ENCODE assay signal across 9 cellular contexts in the genomic region with DNA sequence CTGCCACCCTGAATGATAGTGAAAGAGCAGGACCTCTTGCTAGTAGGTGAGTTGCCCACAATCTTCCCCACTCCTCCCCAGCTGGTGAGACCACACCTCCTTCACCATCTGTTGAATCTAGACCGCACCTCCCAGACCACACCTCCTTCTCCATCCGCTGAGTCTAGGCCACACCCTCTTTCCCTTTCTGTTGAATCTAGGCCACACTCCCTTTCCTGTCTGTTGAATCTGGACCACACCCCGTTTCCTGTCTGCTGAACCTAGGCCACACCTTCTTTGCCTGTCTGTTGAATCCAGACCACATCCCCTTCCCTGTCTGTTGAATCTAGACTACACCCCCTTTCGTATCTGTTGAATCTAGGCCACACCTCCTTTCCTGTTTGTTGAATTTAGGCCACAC.
DNase-seq lines count a peak whose midpoint lies in the region; ATAC-seq, FAIRE-seq and TF ChIP-seq lines count a peak whose summit lies in the region.
"Had no signal": no experiment of that assay in that cellular context is flagged by ENCODE, and none has a peak within 500 bp of the region (broad histone marks: within the 10 kb centered on the region; RNA-seq: fewer than 3 reads in every experiment).

No MANE protein-coding gene starts in this region.

- TF ChIP-seq EP300 in HepG2 (IDR thresholded peaks at IDR 0.05; ENCODE audit: low read depth in 2 of 2, low read length in 2 of 2) (no peak), HepG2 (CRISPR knock-in tag; IDR thresholded peaks at IDR 0.05; ENCODE audit: borderline replicate concordance) (no peak)

- no peaks in the 10 kb centered on the region for H3F3A ChIP-seq in smooth muscle cell (ENCODE audit: low read depth)

- H3K36me3 ChIP-seq in mammary epithelial cell (ENCODE audit: insufficient read depth, low read length) = no peaks in the 10 kb centered on the region
- H3K36me3 ChIP-seq in HepG2 (replicated peaks in 1 of 2; ENCODE audit: control insufficient read depth in 1 of 2, insufficient read depth in 2 of 2, low read length in 2 of 2) = no peaks in the 10 kb centered on the region
- H3K36me3 ChIP-seq in smooth muscle cell (ENCODE audit: low read depth) = no peaks in the 10 kb centered on the region

- H3K9me3 ChIP-seq in mammary epithelial cell (replicated peaks; ENCODE audit: insufficient read depth, low read length) (no peaks in the 10 kb centered on the region), HepG2 (ENCODE audit: low read length) (no peaks in the 10 kb centered on the region), smooth muscle cell (replicated peaks; ENCODE audit: low read depth) (no peaks in the 10 kb centered on the region)

- intact Hi-C loops in mammary epithelial cell (cut with micrococcal nuclease) = no loop called here
- intact Hi-C loops in HepG2 (cut with micrococcal nuclease; ENCODE audit: unreplicated experiment) = no loop called here

- no peak for TF ChIP-seq RAD21 in HepG2 (CRISPR knock-in tag; IDR thresholded peaks at IDR 0.05)

- dilution Hi-C loops in mammary epithelial cell (cut with HindIII; ENCODE audit: low sequenced_read_pairs) = no loop called here

- H3K9ac ChIP-seq in mammary epithelial cell (ENCODE audit: insufficient read depth, low read length) = no peak overlapping the region
- H3K9ac ChIP-seq in HepG2 (ENCODE audit: insufficient read depth, low read depth, low read length) = no peak overlapping the region
- H3K9ac ChIP-seq in smooth muscle cell (ENCODE audit: low read depth) = no peak overlapping the region

- H3K4me2 ChIP-seq in mammary epithelial cell (ENCODE audit: insufficient read depth, low read depth, low read length) = no peak overlapping the region
- no peak overlapping the region for H3K4me2 ChIP-seq in HepG2 (ENCODE audit: low read depth, low read length)
- no peak overlapping the region for H3K4me2 ChIP-seq in smooth muscle cell

- H3K79me2 ChIP-seq in mammary epithelial cell (ENCODE audit: insufficient read depth, low read length) = no peaks in the 10 kb centered on the region
- no peaks in the 10 kb centered on the region for H3K79me2 ChIP-seq in HepG2 (ENCODE audit: insufficient read depth, low read length)
- H3K79me2 ChIP-seq in smooth muscle cell (ENCODE audit: low read depth) = no peaks in the 10 kb centered on the region

- H3K27ac ChIP-seq in mammary epithelial cell (ENCODE audit: insufficient read depth, low read depth, low read length) = no peak overlapping the region
- H3K27ac ChIP-seq in HepG2 (ENCODE audit: extremely low read length, insufficient read depth, low read length) = no peak overlapping the region
- no peak overlapping the region for H3K27ac ChIP-seq in smooth muscle cell (ENCODE audit: low read depth)
- H3K27ac ChIP-seq: SK-N-MC had no signal

- no peaks in the 10 kb centered on the region for H3K4me1 ChIP-seq in mammary epithelial cell (ENCODE audit: insufficient read depth, low read length)
- H3K4me1 ChIP-seq in HepG2 (ENCODE audit: insufficient read depth, low read length) = peaks cover 38% of the 10 kb centered on the region
- H3K4me1 ChIP-seq in smooth muscle cell (ENCODE audit: low read depth) = no peaks in the 10 kb centered on the region

- 94% methylated on average over 3 of the region's 4 CpGs for WGBS in mammary epithelial cell (ENCODE audit: low coverage, missing lambda C conversion rate)
- 91% methylated on average over 4 of the region's 4 CpGs for WGBS in HepG2 (ENCODE audit: low lambda C conversion rate)
- WGBS in smooth muscle cell (ENCODE audit: low lambda C conversion rate) = 86% methylated on average over 4 of the region's 4 CpGs

- no peaks in the 10 kb centered on the region for H4K20me1 ChIP-seq in mammary epithelial cell (ENCODE audit: insufficient read depth, low read length)
- H4K20me1 ChIP-seq in HepG2 (ENCODE audit: insufficient read depth, low read length) = no peaks in the 10 kb centered on the region
- no peaks in the 10 kb centered on the region for H4K20me1 ChIP-seq in smooth muscle cell (ENCODE audit: low read depth)

- POLR2A ChIA-PET in HepG2 (lab: Yijun Ruan, JAX) = no interaction called here

- no peak overlapping the region for H2AFZ ChIP-seq in mammary epithelial cell (ENCODE audit: low read depth, low read length)
- H2AFZ ChIP-seq in HepG2 (ENCODE audit: low read length) = no peak overlapping the region
- H2AFZ ChIP-seq in smooth muscle cell (ENCODE audit: low read depth) = no peak overlapping the region

- CTCF ChIA-PET in mammary epithelial cell (lab: Charles Lee; ENCODE audit: low non-redundant PET) = no interaction called here
- CTCF ChIA-PET in HepG2 (lab: Yijun Ruan, JAX; ENCODE audit: low intra/inter-chr PET ratio, low total read pairs) = no interaction called here

- peak; percentile 86 for ATAC-seq in GM19035 (IDR thresholded peaks at IDR 0.05; ENCODE audit: unreplicated experiment)
- ATAC-seq in HG03095 (IDR thresholded peaks at IDR 0.05; ENCODE audit: unreplicated experiment) = peak; percentile 89
- no peak for ATAC-seq in HepG2

- TF ChIP-seq POLR2A in HepG2 (IDR thresholded peaks at IDR 0.05; ENCODE audit: insufficient read depth in 1 of 2, low read depth in 2 of 2, low read length in 2 of 2) = no peak

- H3K27me3 ChIP-seq in mammary epithelial cell (ENCODE audit: insufficient read depth, low read length) (no peaks in the 10 kb centered on the region), HepG2 (ENCODE audit: control insufficient read depth in 1 of 2, insufficient read depth in 2 of 2, low read length in 2 of 2) (no peaks in the 10 kb centered on the region), smooth muscle cell (ENCODE audit: low read depth) (no peaks in the 10 kb centered on the region)

- no peak for TF ChIP-seq CTCF in mammary epithelial cell (conservative IDR thresholded peaks at IDR 0.05 in 1 of 2, IDR thresholded peaks at IDR 0.05 in 1 of 2; ENCODE audit: extremely low read depth in 1 of 2, insufficient read depth in 1 of 2, low read depth in 1 of 2, low read length in 2 of 2)
- no peak for TF ChIP-seq CTCF in HepG2 (CRISPR knock-in tag; IDR thresholded peaks at IDR 0.05)
- TF ChIP-seq CTCF in smooth muscle cell (IDR thresholded peaks at IDR 0.05; ENCODE audit: borderline replicate concordance, insufficient read depth, poor library complexity, severe bottlenecking) = no peak

- no peak for FAIRE-seq in HepG2 (lab: Jason Lieb, UNC)

- peak; percentile 37 for DNase-seq in T follicular helper cell (ENCODE audit: low read depth)
- peak; percentile 2 for DNase-seq in mammary epithelial cell
- peak; percentile 1 to 2 for DNase-seq in stimulated activated CD8-positive, alpha-beta memory T cell treated with anti-CD3 and anti-CD28 coated beads, Interleukin-7, amount 100 ng/mL, for 1 hour (ENCODE audit: low read depth in 2 of 2)
- no peak for DNase-seq in HepG2 (ENCODE audit: low spot score)
- no peak for DNase-seq in dedifferentiated amniotic fluid mesenchymal stem cell (ENCODE audit: extremely low spot score)
- DNase-seq in smooth muscle cell (lab: John Stamatoyannopoulos, UW; ENCODE audit: unreplicated experiment) = no peak

- in situ Hi-C loops in mammary epithelial cell (cut with MboI; ENCODE audit: low sequenced_read_pairs in 2 of 2) (no loop called here), HepG2 (cut with HindIII; ENCODE audit: extremely low pct_ligation_motif_present, low pct_unique_long_range_greater_than_20kb) (no loop called here)

- BruUV-seq in mammary epithelial cell (replicated peaks; lab: Mats Ljungman, UMichigan) = no TSS peak
- no TSS peak for BruUV-seq in HepG2 (replicated peaks; lab: Mats Ljungman, UMichigan)

- H3K4me3 ChIP-seq in mammary epithelial cell (replicated peaks in 1 of 3; ENCODE audit: insufficient read depth in 1 of 3, low read depth in 2 of 3, low read length in 3 of 3) = no peak overlapping the region
- no peak overlapping the region for H3K4me3 ChIP-seq in HepG2 (replicated peaks in 1 of 3; ENCODE audit: insufficient read depth in 1 of 3, low read depth in 2 of 3, low read length in 3 of 3)
- H3K4me3 ChIP-seq in smooth muscle cell = no peak overlapping the region
- H3K4me3 ChIP-seq: SK-N-MC had no signal

TF ChIP-seq in HepG2, 621 proteins besides CTCF, POLR2A, EP300 and RAD21 (continues in another document):
- TF ChIP-seq BRD4 (CRISPR knock-in tag; IDR thresholded peaks at IDR 0.05) = no peak
- TF ChIP-seq TSC22D2 (CRISPR knock-in tag; IDR thresholded peaks at IDR 0.05; ENCODE audit: borderline replicate concordance) = no peak
- no peak for TF ChIP-seq ZSCAN30 (CRISPR knock-in tag; IDR thresholded peaks at IDR 0.05)
- no peak for TF ChIP-seq IRX3 (CRISPR knock-in tag; IDR thresholded peaks at IDR 0.05; ENCODE audit: borderline replicate concordance, low read depth)
- no peak for TF ChIP-seq CENPT (CRISPR knock-in tag; IDR thresholded peaks at IDR 0.05; ENCODE audit: low read depth)
- TF ChIP-seq POLR2AphosphoS5 (IDR thresholded peaks at IDR 0.05; ENCODE audit: low read depth, low read length) = no peak
- no peak for TF ChIP-seq AKAP8 (CRISPR knock-in tag; IDR thresholded peaks at IDR 0.05)
- no peak for TF ChIP-seq PHF20 (CRISPR knock-in tag; IDR thresholded peaks at IDR 0.05)
- TF ChIP-seq ZFP37 (CRISPR knock-in tag; IDR thresholded peaks at IDR 0.05; ENCODE audit: borderline replicate concordance) = no peak
- TF ChIP-seq ZFYVE20 (CRISPR knock-in tag; IDR thresholded peaks at IDR 0.05; ENCODE audit: borderline replicate concordance, low read depth) = no peak
- no peak for TF ChIP-seq ZFP90 (CRISPR knock-in tag; IDR thresholded peaks at IDR 0.05; ENCODE audit: borderline replicate concordance)
- no peak for TF ChIP-seq ZNF614 (CRISPR knock-in tag; IDR thresholded peaks at IDR 0.05; ENCODE audit: borderline replicate concordance)
- TF ChIP-seq, protein P1, sequence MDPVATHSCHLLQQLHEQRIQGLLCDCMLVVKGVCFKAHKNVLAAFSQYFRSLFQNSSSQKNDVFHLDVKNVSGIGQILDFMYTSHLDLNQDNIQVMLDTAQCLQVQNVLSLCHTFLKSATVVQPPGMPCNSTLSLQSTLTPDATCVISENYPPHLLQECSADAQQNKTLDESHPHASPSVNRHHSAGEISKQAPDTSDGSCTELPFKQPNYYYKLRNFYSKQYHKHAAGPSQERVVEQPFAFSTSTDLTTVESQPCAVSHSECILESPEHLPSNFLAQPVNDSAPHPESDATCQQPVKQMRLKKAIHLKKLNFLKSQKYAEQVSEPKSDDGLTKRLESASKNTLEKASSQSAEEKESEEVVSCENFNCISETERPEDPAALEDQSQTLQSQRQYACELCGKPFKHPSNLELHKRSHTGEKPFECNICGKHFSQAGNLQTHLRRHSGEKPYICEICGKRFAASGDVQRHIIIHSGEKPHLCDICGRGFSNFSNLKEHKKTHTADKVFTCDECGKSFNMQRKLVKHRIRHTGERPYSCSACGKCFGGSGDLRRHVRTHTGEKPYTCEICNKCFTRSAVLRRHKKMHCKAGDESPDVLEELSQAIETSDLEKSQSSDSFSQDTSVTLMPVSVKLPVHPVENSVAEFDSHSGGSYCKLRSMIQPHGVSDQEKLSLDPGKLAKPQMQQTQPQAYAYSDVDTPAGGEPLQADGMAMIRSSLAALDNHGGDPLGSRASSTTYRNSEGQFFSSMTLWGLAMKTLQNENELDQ (CRISPR knock-in tag; IDR thresholded peaks at IDR 0.05; ENCODE audit: borderline replicate concordance) = no peak
- TF ChIP-seq SOX5 (CRISPR knock-in tag; IDR thresholded peaks at IDR 0.05; ENCODE audit: borderline replicate concordance) = no peak

Comparison
In these comparisons a context has a peak if more than half of its experiments do, and no peak if none do; other contexts are left out.
1. DNase-seq: peak in T follicular helper cell (single experiment), mammary epithelial cell (single experiment) and stimulated activated CD8-positive, alpha-beta memory T cell treated with anti-CD3 and anti-CD28 coated beads, Interleukin-7, amount 100 ng/mL, for 1 hour (2 of 2); none in HepG2 (single experiment), dedifferentiated amniotic fluid mesenchymal stem cell (single experiment) and smooth muscle cell (single experiment).